In the genomic region with DNA sequence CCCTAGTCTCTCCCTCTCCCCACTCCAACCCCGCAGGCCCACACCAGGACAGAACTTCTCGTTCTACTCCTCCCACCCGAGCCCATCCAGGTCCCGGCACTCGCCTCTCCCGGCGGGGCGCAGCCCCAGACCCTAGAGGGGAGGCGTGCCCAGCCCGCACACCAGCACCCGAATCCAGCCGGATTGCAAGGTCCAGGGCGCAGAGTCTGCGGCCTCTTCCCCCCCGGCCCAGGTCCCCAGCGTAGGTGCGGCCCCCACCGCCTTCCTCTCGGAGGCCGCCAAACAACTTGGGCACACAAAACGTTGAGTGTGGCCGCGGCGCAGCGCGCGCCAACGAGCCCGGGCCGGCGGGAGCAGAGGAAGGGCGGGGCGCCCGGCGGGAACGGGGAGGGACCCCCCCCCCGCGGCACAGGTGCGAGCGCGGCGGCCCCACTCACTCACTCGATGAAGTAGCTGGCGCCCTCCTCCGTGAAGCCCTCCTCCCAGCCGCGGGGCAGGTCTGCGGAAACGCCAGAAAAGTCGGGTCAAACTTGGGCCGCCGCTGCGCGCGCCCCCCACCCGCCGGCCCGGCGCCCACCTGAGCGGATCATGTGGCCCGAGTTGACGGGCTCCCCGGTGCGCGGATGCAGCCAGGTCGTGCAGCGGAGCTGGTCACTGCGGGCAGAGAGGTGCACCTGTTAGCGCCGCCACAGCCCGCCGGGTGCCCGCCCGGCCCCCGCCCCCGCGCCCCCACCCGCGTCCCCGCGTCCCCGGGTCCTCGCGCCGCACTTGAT, we compare ENCODE assay signal across 1 cellular context.
TF ChIP-seq lines count a peak whose summit lies in the region.

No MANE protein-coding gene starts in this region.

TF ChIP-seq in H1, 55 proteins besides CTCF, POLR2A, EP300 and RAD21:
- TF ChIP-seq FOSL1 (IDR thresholded peaks at IDR 0.05; ENCODE audit: insufficient read depth, low read depth, low read length) (no peak), PHF8 (conservative IDR thresholded peaks at IDR 0.05; ENCODE audit: low read depth, low read length) (peak; percentile 36; the same call in 1 of the 2 replicates), KDM4A (IDR thresholded peaks at IDR 0.05; ENCODE audit: low read depth, low read length, severe bottlenecking) (peak; percentile 92), USF2 (IDR thresholded peaks at IDR 0.05; ENCODE audit: low read length) (peak; percentile 33; the same call in 1 of the 2 replicates)
